In genomic region chr20:62647521-62648317, GRCh38 we compare ENCODE assay signal across 16 cellular contexts. TPM values are rescaled to one million over a fixed set of nuclear protein-coding genes. Genes with fewer than 3 reads are reported as not detected.
DNase-seq lines count a peak whose midpoint lies in the region; ATAC-seq and TF ChIP-seq lines count a peak whose summit lies in the region.
"Had no signal": no experiment of that assay in that cellular context is flagged by ENCODE, and none has a peak within 500 bp of the region (broad histone marks: within the 10 kb centered on the region; RNA-seq: fewer than 3 reads in every experiment).

No MANE protein-coding gene starts in this region.

- no peaks in the 10 kb centered on the region for H4K20me1 ChIP-seq in hepatocyte (ENCODE audit: insufficient read depth, poor library complexity, severe bottlenecking)

- CTCF ChIA-PET in activated CD8-positive, alpha-beta T cell treated with anti-CD3 and anti-CD28 coated beads, Interleukin-2, amount 10 ng/mL, durations not matched to agents 7 days and 5 days (lab: Charles Lee): interaction anchor here (1.4 to 1.5 kb wide), 2 partner anchors 31 to 144 kb away, joined by 3 to 4 read pairs; no protein-coding TSS in a partner anchor
- CTCF ChIA-PET in activated CD8-positive, alpha-beta T cell treated with anti-CD3 and anti-CD28 coated beads for 36 hours (lab: Charles Lee): no interaction called here

- no peaks in the 10 kb centered on the region for H3K9me2 ChIP-seq in hepatocyte (replicated peaks; ENCODE audit: insufficient read depth)

- no peak for DNase-seq in activated CD8-positive, alpha-beta T cell treated with anti-CD3 and anti-CD28 coated beads, Interleukin-2, amount 10 ng/mL, durations not matched to agents 7 days and 5 days
- DNase-seq in activated CD8-positive, alpha-beta T cell treated with anti-CD3 and anti-CD28 coated beads for 36 hours: no peak
- no peak for DNase-seq in lower lobe of right lung
- no peak for DNase-seq in transverse colon
- no peak for DNase-seq in hepatocyte (ENCODE audit: low spot score)
- DNase-seq in NCI-H1436 treated with DMSO at 0.1 percent for 48 hours (lab: John Stamatoyannopoulos, UW): no peak
- DNase-seq in ureter (ENCODE audit: low spot score): no peak
- DNase-seq: activated CD4-positive, alpha-beta T cell treated with anti-CD3 and anti-CD28 coated beads, Interleukin-2, amount 50 U/mL, for 1 hour; activated naive CD4-positive, alpha-beta T cell treated with Interleukin-2 at 50 U/mL for 16 hours; cerebellar nuclear complex; DMS53; GM23248; immature natural killer cell; naive B cell; SW 1271 had no signal

- H3K4me1 Mint-ChIP-seq in activated CD8-positive, alpha-beta T cell treated with anti-CD3 and anti-CD28 coated beads, Interleukin-2, amount 10 ng/mL, durations not matched to agents 7 days and 5 days (ENCODE audit: low read depth): peaks cover 88% of the 10 kb centered on the region
- peaks cover 58% of the 10 kb centered on the region for H3K4me1 Mint-ChIP-seq in activated CD8-positive, alpha-beta T cell treated with anti-CD3 and anti-CD28 coated beads for 36 hours (ENCODE audit: low read depth)

- no peak overlapping the region for H3K4me2 ChIP-seq in hepatocyte

- H3K27ac ChIP-seq in VCaP: peak overlapping the region; percentile 97; the same call in 1 of the 2 replicates
- peak overlapping the region; percentile 18 for H3K27ac ChIP-seq in lower lobe of right lung
- peak overlapping the region; percentile 59 to 92 (median 82) for H3K27ac ChIP-seq in transverse colon
- H3K27ac ChIP-seq in hepatocyte: no peak overlapping the region
- H3K27ac ChIP-seq: GM23248 had no signal

- TF ChIP-seq EP300 in transverse colon (IDR thresholded peaks at IDR 0.05; ENCODE audit: low read depth): no peak

- H3K4me3 Mint-ChIP-seq in activated CD8-positive, alpha-beta T cell treated with anti-CD3 and anti-CD28 coated beads, Interleukin-2, amount 10 ng/mL, durations not matched to agents 7 days and 5 days: no peak overlapping the region
- H3K4me3 Mint-ChIP-seq in activated CD8-positive, alpha-beta T cell treated with anti-CD3 and anti-CD28 coated beads for 36 hours: no peak overlapping the region
- H3K4me3 Mint-ChIP-seq: immature natural killer cell had no signal

- WGBS in transverse colon (ENCODE audit: low coverage in 1 of 2), 2 donors: 76% methylated on average over 22 of the region's 25 CpGs; no CpG with 5 or more reads in 1 of the 2 donors
- 87% methylated on average over 25 of the region's 25 CpGs for WGBS in hepatocyte (ENCODE audit: low lambda C conversion rate, missing lambda C conversion rate)

- H3K36me3 Mint-ChIP-seq in activated CD8-positive, alpha-beta T cell treated with anti-CD3 and anti-CD28 coated beads, Interleukin-2, amount 10 ng/mL, durations not matched to agents 7 days and 5 days (ENCODE audit: low read depth): peaks cover 72% of the 10 kb centered on the region
- peaks cover 43% of the 10 kb centered on the region for H3K36me3 Mint-ChIP-seq in activated CD8-positive, alpha-beta T cell treated with anti-CD3 and anti-CD28 coated beads for 36 hours (ENCODE audit: low read depth)
- H3K36me3 Mint-ChIP-seq: immature natural killer cell, naive B cell had no signal

- ATAC-seq in activated CD8-positive, alpha-beta T cell treated with anti-CD3 and anti-CD28 coated beads, Interleukin-2, amount 10 ng/mL, durations not matched to agents 7 days and 5 days: no peak
- ATAC-seq in activated CD8-positive, alpha-beta T cell treated with anti-CD3 and anti-CD28 coated beads for 36 hours: no peak
- ATAC-seq in lower lobe of right lung: no peak

- no peak for TF ChIP-seq POLR2A in transverse colon (IDR thresholded peaks at IDR 0.05)

- H3K4me1 ChIP-seq in lower lobe of right lung (peaks cover 82% of the 10 kb centered on the region), transverse colon (peaks cover 62 to 78% (median 74%) of the 10 kb centered on the region in 4 donors), hepatocyte (ENCODE audit: insufficient read depth) (peaks cover 22% of the 10 kb centered on the region)

- H3K79me2 ChIP-seq in hepatocyte: no peaks in the 10 kb centered on the region

- H2AFZ ChIP-seq in hepatocyte: no peak overlapping the region
- H2AFZ ChIP-seq: GM23248 had no signal

- H3K4me3 ChIP-seq in lower lobe of right lung: no peak overlapping the region
- no peak overlapping the region for H3K4me3 ChIP-seq in transverse colon
- no peak overlapping the region for H3K4me3 ChIP-seq in hepatocyte
- H3K4me3 ChIP-seq: GM23248 had no signal

- no peaks in the 10 kb centered on the region for H3K9me3 Mint-ChIP-seq in activated CD8-positive, alpha-beta T cell treated with anti-CD3 and anti-CD28 coated beads, Interleukin-2, amount 10 ng/mL, durations not matched to agents 7 days and 5 days (ENCODE audit: insufficient read depth)
- H3K9me3 Mint-ChIP-seq in activated CD8-positive, alpha-beta T cell treated with anti-CD3 and anti-CD28 coated beads for 36 hours: no peaks in the 10 kb centered on the region
- H3K9me3 Mint-ChIP-seq: immature natural killer cell, naive B cell had no signal

- H3K36me3 ChIP-seq in lower lobe of right lung (no peaks in the 10 kb centered on the region), transverse colon (no peaks in the 10 kb centered on the region), hepatocyte (replicated peaks; ENCODE audit: insufficient read depth, low read depth) (no peaks in the 10 kb centered on the region)

- in situ Hi-C loops in transverse colon (cut with MboI; ENCODE audit: low pct_ligation_motif_present in 1 of 4, low pct_unique_long_range_greater_than_20kb in 1 of 4, low sequenced_read_pairs in 3 of 4): no loop called here

- no peaks in the 10 kb centered on the region for H3K9me3 ChIP-seq in lower lobe of right lung
- no peaks in the 10 kb centered on the region for H3K9me3 ChIP-seq in transverse colon
- H3K9me3 ChIP-seq in hepatocyte (ENCODE audit: low read depth): no peaks in the 10 kb centered on the region

- POLR2A ChIA-PET in activated CD8-positive, alpha-beta T cell treated with anti-CD3 and anti-CD28 coated beads, Interleukin-2, amount 10 ng/mL, durations not matched to agents 7 days and 5 days (lab: Charles Lee): no interaction called here
- POLR2A ChIA-PET in activated CD8-positive, alpha-beta T cell treated with anti-CD3 and anti-CD28 coated beads for 36 hours (lab: Charles Lee): interaction anchor here (0.9 kb wide), 1 partner anchor 22 kb away, joined by 3 read pairs; no protein-coding TSS in a partner anchor

- H3K27me3 ChIP-seq in lower lobe of right lung (ENCODE audit: low read depth) (peaks cover 14% of the 10 kb centered on the region), transverse colon (peaks cover 10% of the 10 kb centered on the region), hepatocyte (peaks cover 14% of the 10 kb centered on the region)

- no peaks in the 10 kb centered on the region for H3K27me3 Mint-ChIP-seq in activated CD8-positive, alpha-beta T cell treated with anti-CD3 and anti-CD28 coated beads, Interleukin-2, amount 10 ng/mL, durations not matched to agents 7 days and 5 days (ENCODE audit: low read depth)
- no peaks in the 10 kb centered on the region for H3K27me3 Mint-ChIP-seq in activated CD8-positive, alpha-beta T cell treated with anti-CD3 and anti-CD28 coated beads for 36 hours
- H3K27me3 Mint-ChIP-seq: naive B cell had no signal

- peak overlapping the region; percentile 96 for H3K27ac Mint-ChIP-seq in activated CD8-positive, alpha-beta T cell treated with anti-CD3 and anti-CD28 coated beads, Interleukin-2, amount 10 ng/mL, durations not matched to agents 7 days and 5 days
- no peak overlapping the region for H3K27ac Mint-ChIP-seq in activated CD8-positive, alpha-beta T cell treated with anti-CD3 and anti-CD28 coated beads for 36 hours

- intact Hi-C loops in activated CD8-positive, alpha-beta T cell treated with anti-CD3 and anti-CD28 coated beads for 36 hours (cut with micrococcal nuclease): no loop called here
- intact Hi-C loops in lower lobe of right lung (cut with DNase I): no loop called here
- intact Hi-C loops in transverse colon (cut with DNase I; ENCODE audit: low total_unique reads): no loop called here

- no peak for TF ChIP-seq CTCF in activated CD8-positive, alpha-beta T cell treated with anti-CD3 and anti-CD28 coated beads for 36 hours (IDR thresholded peaks at IDR 0.05)
- TF ChIP-seq CTCF in VCaP (conservative IDR thresholded peaks at IDR 0.05) (no peak), lower lobe of right lung (IDR thresholded peaks at IDR 0.05) (no peak), transverse colon (IDR thresholded peaks at IDR 0.05) (no peak), hepatocyte (IDR thresholded peaks at IDR 0.05; ENCODE audit: poor library complexity) (no peak)

RNA-seq across cellular contexts. Expression of gene SLCO4A1, which starts 5.4 kb away (rescaled TPM):
- 10 to 100 TPM; 79.4 to 79.9 TPM for total RNA-seq in activated CD8-positive, alpha-beta T cell treated with anti-CD3 and anti-CD28 coated beads, Interleukin-2, amount 10 ng/mL, durations not matched to agents 7 days and 5 days
- total RNA-seq in activated CD8-positive, alpha-beta T cell treated with anti-CD3 and anti-CD28 coated beads for 36 hours: 10 to 100 TPM; 66.5 to 68.4 TPM
- total RNA-seq in lower lobe of right lung: 72.4 TPM
- 100 to 1,000 TPM in 1 of 4 donors, 10 to 100 TPM in 3; 13.7 to 375 (median 60.0) TPM for total RNA-seq in transverse colon
- total RNA-seq in hepatocyte: 25.8 and 26.7 TPM in 2 replicates
- polyA plus RNA-seq in hepatocyte: 87.3 and 99.0 TPM in 2 replicates
- total RNA-seq in ureter: 33.2 TPM
